In the genomic region with DNA sequence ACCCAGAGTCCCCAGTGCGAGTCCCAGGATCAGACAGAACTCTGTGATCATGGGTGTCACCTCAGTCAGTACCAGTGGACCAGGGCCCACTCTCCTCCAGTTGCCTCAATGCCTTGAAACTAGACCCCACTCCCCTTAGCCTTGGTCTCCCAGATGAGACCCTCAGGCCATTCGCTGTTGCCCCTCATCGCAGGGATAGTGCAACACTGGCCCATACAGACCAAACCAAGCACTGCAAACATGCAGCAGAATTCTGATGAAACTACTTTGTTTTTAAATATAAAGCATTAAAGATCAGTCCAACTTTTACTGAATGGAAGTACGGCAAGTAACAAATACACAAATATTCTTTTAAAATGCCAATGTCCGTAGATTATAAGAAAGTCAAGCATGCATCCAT, we compare ENCODE assay signal across 11 cellular contexts.
"Had no signal": no experiment of that assay in that cellular context is flagged by ENCODE, and none has a peak within 500 bp of the region (broad histone marks: within the 10 kb centered on the region; RNA-seq: fewer than 3 reads in every experiment).

No MANE protein-coding gene starts in this region.

- DNase-seq: activated CD4-positive, alpha-beta T cell treated with anti-CD3 and anti-CD28 coated beads for 4 hours; activated CD8-positive, alpha-beta memory T cell treated with anti-CD3 and anti-CD28 coated beads, Interleukin-2, amount 50 U/mL, for 4 hours; activated CD8-positive, alpha-beta T cell treated with anti-CD3 and anti-CD28 coated beads for 36 hours; activated naive CD8-positive, alpha-beta T cell treated with anti-CD3 and anti-CD28 coated beads, Interleukin-2, amount 10 ng/mL, durations not matched to agents 7 days and 5 days; aorta; effector CD4-positive, alpha-beta T cell; midbrain; pancreas; T-helper 9 cell had no signal

- H3K36me3 ChIP-seq: gastroesophageal sphincter, pancreas had no signal

- H3K9me3 ChIP-seq: gastroesophageal sphincter, pancreas had no signal

- H3K27me3 ChIP-seq: gastroesophageal sphincter, pancreas had no signal

- ATAC-seq: activated CD8-positive, alpha-beta T cell treated with anti-CD3 and anti-CD28 coated beads for 36 hours; gastroesophageal sphincter; pancreas had no signal

- H3K27ac ChIP-seq: gastroesophageal sphincter, pancreas had no signal

- H3K4me1 ChIP-seq: gastroesophageal sphincter, pancreas had no signal

- H3K4me3 ChIP-seq: coronary artery, gastroesophageal sphincter, pancreas had no signal
